31 cellular contexts compared by ENCODE assay signal in genomic region chr3:137669519-137670060, GRCh38.
"Had no signal": no experiment of that assay in that cellular context is flagged by ENCODE, and none has a peak within 500 bp of the region (broad histone marks: within the 10 kb centered on the region; RNA-seq: fewer than 3 reads in every experiment).

No MANE protein-coding gene starts in this region.

- H3K4me3 ChIP-seq: ascending aorta, cardiac muscle cell, Peyer's patch, SJSA1 had no signal

- ATAC-seq: activated CD8-positive, alpha-beta T cell treated with anti-CD3 and anti-CD28 coated beads for 36 hours; activated T-cell treated with anti-CD3 and anti-CD28 coated beads, Interleukin-2, amount 50 U/mL, for 72 hours; activated T-helper 17 cell treated with anti-CD3 and anti-CD28 coated beads, Interleukin-2, amount 50 U/mL, for 72 hours; PC-3; T-cell had no signal

- DNase-seq: activated CD4-positive, alpha-beta T cell treated with anti-CD3 and anti-CD28 coated beads, Interleukin-2, amount 10 ng/mL, durations not matched to agents 24 days and 14 days; activated CD4-positive, alpha-beta T cell treated with anti-CD3 and anti-CD28 coated beads, Interleukin-2, amount 50 U/mL, for 4 hours; activated CD8-positive, alpha-beta T cell treated with anti-CD3 and anti-CD28 coated beads for 36 hours; activated effector memory CD4-positive, alpha-beta T cell treated with anti-CD3 and anti-CD28 coated beads, Interleukin-2, amount 50 U/mL, for 16 hours; activated naive CD4-positive, alpha-beta T cell; activated naive CD4-positive, alpha-beta T cell treated with anti-CD3 and anti-CD28 coated beads, Interleukin-2, amount 50 U/mL, for 16 hours; activated naive CD8-positive, alpha-beta T cell treated with anti-CD3 and anti-CD28 coated beads for 36 hours; activated T-cell treated with anti-CD3 and anti-CD28 coated beads, Interleukin-2, amount 50 U/mL, for 1 hour; activated T-cell treated with anti-CD3 and anti-CD28 coated beads, Interleukin-2, amount 50 U/mL, for 72 hours; amygdala; MM.1S; NCI-H1048; NCI-H1105 treated with DMSO at 0.1 percent for 48 hours; NCI-H1436 treated with DMSO at 0.1 percent for 48 hours; NCI-H1694 treated with DMSO at 0.1 percent for 48 hours; NCI-H2029; NCI-H345; NCI-H524 treated with DMSO at 0.1 percent for 48 hours; PC-3; Peyer's patch; RPMI8226; SHP77 treated with DMSO at 0.1 percent for 48 hours; SK-N-SH; T-cell; T-helper 2 cell; T-helper 9 cell; WERI-Rb-1 had no signal
